Comparison of ENCODE assay signal across 27 cellular contexts in genomic region chr1:41780916-41781315, GRCh38.
"Had no signal": no experiment of that assay in that cellular context is flagged by ENCODE, and none has a peak within 500 bp of the region (broad histone marks: within the 10 kb centered on the region; RNA-seq: fewer than 3 reads in every experiment).

No MANE protein-coding gene starts in this region.

- H3K27ac ChIP-seq: breast epithelium, esophagus muscularis mucosa, foreskin keratinocyte, heart right ventricle, neutrophil, transverse colon had no signal

- H3K27ac Mint-ChIP-seq: activated CD8-positive, alpha-beta T cell treated with anti-CD3 and anti-CD28 coated beads for 36 hours; activated T-helper 17 cell treated with anti-CD3 and anti-CD28 coated beads, Interleukin-2, amount 50 U/mL, for 72 hours; endodermal cell; mesothelial cell of epicardium; nephron progenitor cell; WTC11 had no signal

- H3K27me3 ChIP-seq: breast epithelium, esophagus muscularis mucosa, heart right ventricle, transverse colon had no signal

- H3K9me3 ChIP-seq: breast epithelium, esophagus muscularis mucosa, heart right ventricle, neutrophil, transverse colon had no signal

- H3K27me3 Mint-ChIP-seq: activated CD8-positive, alpha-beta T cell treated with anti-CD3 and anti-CD28 coated beads for 36 hours; activated T-helper 17 cell treated with anti-CD3 and anti-CD28 coated beads, Interleukin-2, amount 50 U/mL, for 72 hours; naive B cell; T-helper 17 cell had no signal

- H3K4me1 Mint-ChIP-seq: endodermal cell had no signal

- DNase-seq: activated CD4-positive, alpha-beta T cell treated with anti-CD3 and anti-CD28 coated beads for 1 hour; activated CD4-positive, alpha-beta T cell treated with anti-CD3 and anti-CD28 coated beads, Interleukin-2, amount 50 U/mL, for 1 hour; activated CD8-positive, alpha-beta T cell treated with anti-CD3 and anti-CD28 coated beads for 36 hours; activated gamma-delta T cell treated with Interleukin-2 at 50 U/mL for 16 hours; activated naive CD4-positive, alpha-beta T cell treated with anti-CD3 and anti-CD28 coated beads, Interleukin-2, amount 50 U/mL, for 16 hours; activated T-cell treated with anti-CD3 and anti-CD28 coated beads, Interleukin-2, amount 50 U/mL, for 4 hours; central memory CD4-positive, alpha-beta T cell; endodermal cell; foreskin keratinocyte; heart right ventricle; mammary epithelial cell; naive B cell; nephron progenitor cell; stimulated activated CD4-positive, alpha-beta T cell treated with anti-CD3 and anti-CD28 coated beads, Interleukin-1b, Interleukin-23, amount 100 ng/mL, for 48 hours; stimulated activated CD4-positive, alpha-beta T cell treated with anti-CD3 and anti-CD28 coated beads, Interleukin-4, amount 100 ng/mL, for 4 hours; stimulated activated CD8-positive, alpha-beta memory T cell treated with anti-CD3 and anti-CD28 coated beads, Interleukin-4, amount 100 ng/mL, for 48 hours; stimulated activated naive CD4-positive, alpha-beta T cell; T-helper 17 cell; T1000; transverse colon had no signal

- H3K9me3 Mint-ChIP-seq: activated T-cell treated with anti-CD3 and anti-CD28 coated beads, Interleukin-2, amount 50 U/mL, for 4 hours; activated T-helper 17 cell treated with anti-CD3 and anti-CD28 coated beads, Interleukin-2, amount 50 U/mL, for 72 hours; mesothelial cell of epicardium; naive B cell; nephron progenitor cell had no signal

- H3K4me3 Mint-ChIP-seq: activated CD8-positive, alpha-beta T cell treated with anti-CD3 and anti-CD28 coated beads for 36 hours; activated T-cell treated with anti-CD3 and anti-CD28 coated beads, Interleukin-2, amount 50 U/mL, for 4 hours; activated T-helper 17 cell treated with anti-CD3 and anti-CD28 coated beads, Interleukin-2, amount 50 U/mL, for 72 hours; endodermal cell; mesothelial cell of epicardium; nephron progenitor cell; T-helper 17 cell; WTC11 had no signal

- H3K36me3 Mint-ChIP-seq: mesothelial cell of epicardium, naive B cell, WTC11 had no signal

- H3K36me3 ChIP-seq: breast epithelium, esophagus muscularis mucosa, heart right ventricle, neutrophil, transverse colon had no signal

- H3K4me3 ChIP-seq: breast epithelium, esophagus muscularis mucosa, heart right ventricle, smooth muscle cell, transverse colon had no signal

- H3K4me1 ChIP-seq: breast epithelium, transverse colon had no signal

- ATAC-seq: activated CD8-positive, alpha-beta T cell treated with anti-CD3 and anti-CD28 coated beads for 36 hours; activated T-cell treated with anti-CD3 and anti-CD28 coated beads, Interleukin-2, amount 50 U/mL, for 4 hours; activated T-helper 17 cell treated with anti-CD3 and anti-CD28 coated beads, Interleukin-2, amount 50 U/mL, for 72 hours; foreskin keratinocyte; heart right ventricle; T-helper 17 cell had no signal
